ENCODE assay signal across 23 cellular contexts in the genomic region with DNA sequence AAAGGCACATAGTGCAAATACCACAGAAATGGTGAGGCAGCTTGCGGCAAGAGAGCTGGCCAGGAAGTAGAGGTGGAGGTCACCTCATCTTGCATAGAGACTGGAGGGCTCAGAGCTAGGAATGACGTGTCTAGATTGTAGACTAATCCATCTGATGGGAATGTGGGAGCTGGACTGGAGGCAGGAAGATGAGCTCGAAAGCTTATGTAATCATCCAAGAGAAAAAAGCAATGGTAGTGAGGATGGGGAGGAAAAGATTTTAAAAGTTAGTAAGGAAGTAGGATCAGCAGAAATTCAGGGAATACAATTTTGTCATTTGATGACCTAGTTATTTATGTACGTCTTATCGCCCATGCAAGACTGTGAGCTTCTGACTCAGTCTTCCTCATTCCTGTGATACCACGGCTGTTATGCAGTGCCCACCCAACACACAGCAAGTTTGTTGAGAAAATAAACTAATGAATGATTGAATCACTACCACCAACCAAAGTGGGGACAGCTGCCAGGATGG.
DNase-seq lines count a peak whose midpoint lies in the region; TF ChIP-seq lines count a peak whose summit lies in the region.
"Had no signal": no experiment of that assay in that cellular context is flagged by ENCODE, and none has a peak within 500 bp of the region (broad histone marks: within the 10 kb centered on the region; RNA-seq: fewer than 3 reads in every experiment).

No MANE protein-coding gene starts in this region.

- intact Hi-C loops in sigmoid colon (cut with DNase I) = no loop called here

- H3K27ac ChIP-seq in SJCRH30 (peak overlapping the region; percentile 70), sigmoid colon (no peak overlapping the region)
- H3K27ac ChIP-seq: ascending aorta, left ventricle myocardium inferior, pancreas, testis had no signal

- peaks cover 2% of the 10 kb centered on the region for H3K27me3 Mint-ChIP-seq in endothelial cell (ENCODE audit: unreplicated experiment)

- no peaks in the 10 kb centered on the region for H3K36me3 Mint-ChIP-seq in endothelial cell (ENCODE audit: low read depth, unreplicated experiment)

- POLR2A ChIA-PET in HEK293T (lab: Yijun Ruan, JAX) = interaction anchor here (1.2 kb wide), 1 partner anchor 22 kb away, joined by 3 read pairs; no protein-coding TSS in a partner anchor

- H3K36me3 ChIP-seq in SJCRH30 (no peaks in the 10 kb centered on the region), sigmoid colon (no peaks in the 10 kb centered on the region)
- H3K36me3 ChIP-seq: ascending aorta, left ventricle myocardium inferior, pancreas had no signal

- 82 to 90% methylated on average over 6 of the region's 6 CpGs for WGBS in sigmoid colon, 2 donors

- DNase-seq in EL (peak; percentile 96), SJCRH30 (peak; percentile 75 to 84), endothelial cell (ENCODE audit: low spot score) (no peak), non-pigmented ciliary epithelial cell (ENCODE audit: low read depth) (peak; percentile 35), HEK293T (ENCODE audit: extremely low spot score) (no peak), sigmoid colon (no peak), ecto neural progenitor cell (ENCODE audit: low spot score) (no peak)
- no peak for DNase-seq in activated effector memory CD4-positive, alpha-beta T cell treated with anti-CD3 and anti-CD28 coated beads, Interleukin-2, amount 50 U/mL, for 16 hours
- DNase-seq: activated CD4-positive, alpha-beta T cell treated with anti-CD3 and anti-CD28 coated beads for 48 hours; activated CD8-positive, alpha-beta memory T cell treated with anti-CD3 and anti-CD28 coated beads, Interleukin-2, amount 50 U/mL, for 4 hours; activated gamma-delta T cell treated with Interleukin-2 at 50 U/mL for 16 hours; Calu3; GDM1; KBM-7; left ventricle myocardium inferior; NCI-H1092; NCI-H2107; NCI-H524 treated with DMSO at 0.1 percent for 48 hours; pancreas; SK-N-SH; small intestine; testis had no signal

- CTCF ChIA-PET in HEK293T (lab: Yijun Ruan, JAX) = no interaction called here

- no peaks in the 10 kb centered on the region for H3K4me1 Mint-ChIP-seq in endothelial cell (ENCODE audit: unreplicated experiment)

- no peak for TF ChIP-seq EP300 in sigmoid colon (IDR thresholded peaks at IDR 0.05)

- H3K4me1 ChIP-seq in SJCRH30 (peaks cover 39% of the 10 kb centered on the region), sigmoid colon (no peaks in the 10 kb centered on the region)
- H3K4me1 ChIP-seq: ascending aorta, pancreas, testis had no signal

- H3K4me3 ChIP-seq in SJCRH30 = no peak overlapping the region
- no peak overlapping the region for H3K4me3 ChIP-seq in sigmoid colon
- H3K4me3 ChIP-seq: ascending aorta, left ventricle myocardium inferior, pancreas, testis had no signal

- no peak for TF ChIP-seq CTCF in endothelial cell (IDR thresholded peaks at IDR 0.05; ENCODE audit: unreplicated experiment)
- TF ChIP-seq CTCF in sigmoid colon (IDR thresholded peaks at IDR 0.05) = no peak

- H3K27me3 ChIP-seq in SJCRH30 (no peaks in the 10 kb centered on the region), sigmoid colon (no peaks in the 10 kb centered on the region)
- H3K27me3 ChIP-seq: ascending aorta, testis had no signal

- no peaks in the 10 kb centered on the region for H3K9me3 Mint-ChIP-seq in endothelial cell (ENCODE audit: unreplicated experiment)

- no peak overlapping the region for H3K4me3 Mint-ChIP-seq in endothelial cell (ENCODE audit: unreplicated experiment)

- H3K9me3 ChIP-seq in SJCRH30 (replicated peaks) = no peaks in the 10 kb centered on the region; the same call in 1 of the 2 replicates
- no peaks in the 10 kb centered on the region for H3K9me3 ChIP-seq in sigmoid colon
- H3K9me3 ChIP-seq: ascending aorta, left ventricle myocardium inferior, pancreas, SK-N-SH, testis had no signal

- TF ChIP-seq POLR2A in sigmoid colon (IDR thresholded peaks at IDR 0.05) = no peak

- peak overlapping the region; percentile 16 for H3K27ac Mint-ChIP-seq in endothelial cell (ENCODE audit: unreplicated experiment)

TF ChIP-seq in HEK293T, 16 proteins besides CTCF, POLR2A, EP300 and RAD21:
- TF ChIP-seq FOXA1 (IDR thresholded peaks at IDR 0.05) = no peak
- TF ChIP-seq L3MBTL2 (conservative IDR thresholded peaks at IDR 0.05) = no peak
- no peak for TF ChIP-seq NFRKB (IDR thresholded peaks at IDR 0.05)
- TF ChIP-seq SUZ12 (IDR thresholded peaks at IDR 0.05) = no peak
- TF ChIP-seq LEF1 (IDR thresholded peaks at IDR 0.05; ENCODE audit: borderline replicate concordance) = no peak

Comparison
In these comparisons a context has a peak if more than half of its experiments do, and no peak if none do; other contexts are left out.
1. DNase-seq: peak in EL (single experiment), SJCRH30 (2 of 2) and non-pigmented ciliary epithelial cell (single experiment); none in endothelial cell (single experiment), HEK293T (single experiment), activated effector memory CD4-positive, alpha-beta T cell treated with anti-CD3 and anti-CD28 coated beads, Interleukin-2, amount 50 U/mL, for 16 hours (single experiment), sigmoid colon (single experiment) and ecto neural progenitor cell (single experiment).